Comparison of ENCODE assay signal across 8 cellular contexts in genomic region chr19:58556633-58557252, GRCh38. TPM values are rescaled to one million over a fixed set of nuclear protein-coding genes. Genes with fewer than 3 reads are reported as not detected.
DNase-seq lines count a peak whose midpoint lies in the region; ATAC-seq and TF ChIP-seq lines count a peak whose summit lies in the region.

No MANE protein-coding gene starts in this region.

- no peaks in the 10 kb centered on the region for H3K27me3 ChIP-seq in BJ (ENCODE audit: control insufficient read depth, insufficient read depth, low read length)
- no peaks in the 10 kb centered on the region for H3K27me3 ChIP-seq in Loucy (ENCODE audit: insufficient read depth, low read length, poor library complexity, severe bottlenecking)
- H3K27me3 ChIP-seq in foreskin keratinocyte, result no peaks in the 10 kb centered on the region

- H3K4me1 ChIP-seq in Loucy (ENCODE audit: insufficient read depth, low read length, poor library complexity, severe bottlenecking) (peaks cover 42% of the 10 kb centered on the region), foreskin keratinocyte (no peaks in the 10 kb centered on the region)

- peak overlapping the region; percentile 99 for H3K9ac ChIP-seq in Loucy (ENCODE audit: low read depth, low read length, poor library complexity, severe bottlenecking)

- peaks cover 73% of the 10 kb centered on the region for H3K79me2 ChIP-seq in Loucy (ENCODE audit: insufficient read depth, low read length)

- no peaks in the 10 kb centered on the region for H3K9me3 ChIP-seq in Loucy (ENCODE audit: insufficient read depth, low read depth, low read length)

- TF ChIP-seq CTCF in BJ (IDR thresholded peaks at IDR 0.05; ENCODE audit: insufficient read depth, low read depth, low read length) (no peak), Loucy (conservative IDR thresholded peaks at IDR 0.05; ENCODE audit: low read length) (no peak), coronary artery (IDR thresholded peaks at IDR 0.05) (no peak), nephron progenitor cell (IDR thresholded peaks at IDR 0.05) (no peak), foreskin keratinocyte (conservative IDR thresholded peaks at IDR 0.05) (no peak)

- peaks cover 26% of the 10 kb centered on the region; the same call in 1 of the 2 replicates for H3F3A ChIP-seq in Loucy (ENCODE audit: low read depth)

- no peaks in the 10 kb centered on the region for H3K9me3 Mint-ChIP-seq in nephron progenitor cell

- CTCF ChIA-PET in BJ (lab: Yijun Ruan, JAX), result interaction anchor here (0.5 to 1.4 kb wide), 3 partner anchors 22 to 38 kb away, joined by 3 to 4 read pairs (median 4); partner anchors contain the start of gene ZBTB45

- DNase-seq in BJ (ENCODE audit: low read depth) (no peak), coronary artery (ENCODE audit: low spot score) (no peak), nephron progenitor cell (no peak), foreskin keratinocyte (no peak)
- no peak for DNase-seq in stimulated activated naive CD4-positive, alpha-beta T cell treated with Interleukin-2 at 50 U/mL for 16 hours (lab: John Stamatoyannopoulos, UW)

- POLR2A ChIA-PET in BJ (lab: Charles Lee), result no interaction called here

- H3K4me2 ChIP-seq in Loucy (ENCODE audit: low read depth, low read length, poor library complexity, severe bottlenecking), result peak overlapping the region; percentile 86

- ATAC-seq in HG02571 (IDR thresholded peaks at IDR 0.05; ENCODE audit: unreplicated experiment) (no peak), foreskin keratinocyte (no peak), HG02970 (IDR thresholded peaks at IDR 0.05; ENCODE audit: low FRiP score, unreplicated experiment) (no peak)

- H3K4me1 Mint-ChIP-seq in nephron progenitor cell, result peaks cover 71% of the 10 kb centered on the region

- H3K27me3 Mint-ChIP-seq in nephron progenitor cell (ENCODE audit: low read depth, poor library complexity), result peaks cover 7% of the 10 kb centered on the region

- H3K4me3 Mint-ChIP-seq in nephron progenitor cell, result peak overlapping the region; percentile 99

- H3K27ac Mint-ChIP-seq in nephron progenitor cell, result peak overlapping the region; percentile 99

- peaks cover 52% of the 10 kb centered on the region for H4K20me1 ChIP-seq in Loucy (ENCODE audit: insufficient read depth, low read length, poor library complexity, severe bottlenecking)

- H3K9me2 ChIP-seq in Loucy (replicated peaks; ENCODE audit: low read depth, low read length), result no peaks in the 10 kb centered on the region

- H2AFZ ChIP-seq in Loucy (ENCODE audit: low read length), result no peak overlapping the region

- H3K36me3 Mint-ChIP-seq in nephron progenitor cell (ENCODE audit: low read depth), result peaks cover 26% of the 10 kb centered on the region

- peak overlapping the region; percentile 87 to 91 for H3K27ac ChIP-seq in coronary artery
- no peak overlapping the region for H3K27ac ChIP-seq in foreskin keratinocyte

- H3K4me3 ChIP-seq in BJ (ENCODE audit: low read depth, low read length) (peak overlapping the region; percentile 84), Loucy (ENCODE audit: low read length, poor library complexity, severe bottlenecking) (peak overlapping the region; percentile 90), coronary artery (peak overlapping the region; percentile 70)

- H3K36me3 ChIP-seq in BJ (ENCODE audit: control insufficient read depth, insufficient read depth, low read length) (peaks cover 18% of the 10 kb centered on the region), Loucy (ENCODE audit: insufficient read depth, low read length) (peaks cover 22% of the 10 kb centered on the region; the same call in 1 of the 2 replicates)

RNA-seq across cellular contexts. Expression of gene UBE2M, which starts 1.7 kb away (rescaled TPM):
- polyA plus RNA-seq in BJ (2011; rRNA removed) (66.6 and 76.3 TPM in 2 replicates), foreskin keratinocyte (120 and 134 TPM in 2 replicates)
- polyA minus RNA-seq in BJ (2011; rRNA and poly(A)+ RNA removed), result 53.8 and 64.6 TPM in 2 replicates
- 70.7 and 79.8 TPM in 2 replicates for total RNA-seq in foreskin keratinocyte

RNA-seq across cellular contexts. Expression of gene CHMP2A, which starts 1.8 kb away (rescaled TPM):
- 153 and 174 TPM in 2 replicates for polyA plus RNA-seq in BJ (2011; rRNA removed)
- 85.9 and 104 TPM in 2 replicates for polyA minus RNA-seq in BJ (2011; rRNA and poly(A)+ RNA removed)
- 99.9 and 110 TPM in 2 replicates for total RNA-seq in foreskin keratinocyte
- polyA plus RNA-seq in foreskin keratinocyte, result 172 and 179 TPM in 2 replicates

RNA-seq across cellular contexts. Expression of gene TRIM28, which starts 12.9 kb away (rescaled TPM):
- polyA plus RNA-seq in BJ (2011; rRNA removed) (210 and 476 TPM in 2 replicates), foreskin keratinocyte (522 and 587 TPM in 2 replicates)
- 908 and 1,175 TPM in 2 replicates for polyA minus RNA-seq in BJ (2011; rRNA and poly(A)+ RNA removed)
- 563 and 590 TPM in 2 replicates for total RNA-seq in foreskin keratinocyte

RNA-seq across cellular contexts. Expression of gene MZF1, which starts 16.4 kb away (rescaled TPM):
- polyA plus RNA-seq in BJ (2011; rRNA removed) (8.4 and 12.5 TPM in 2 replicates), foreskin keratinocyte (4.3 and 5.2 TPM in 2 replicates)
- 5.9 and 7.0 TPM in 2 replicates for polyA minus RNA-seq in BJ (2011; rRNA and poly(A)+ RNA removed)
- 5.8 and 7.7 TPM in 2 replicates for total RNA-seq in foreskin keratinocyte

RNA-seq across cellular contexts. Expression of gene ZBTB45, which starts 37.1 kb away (rescaled TPM):
- polyA plus RNA-seq in BJ (2011; rRNA removed), result 5.2 and 9.5 TPM in 2 replicates
- polyA minus RNA-seq in BJ (2011; rRNA and poly(A)+ RNA removed), result 4.3 and 4.9 TPM in 2 replicates
- 10.0 and 11.0 TPM in 2 replicates for total RNA-seq in foreskin keratinocyte
- 14.7 and 16.5 TPM in 2 replicates for polyA plus RNA-seq in foreskin keratinocyte
